ENCODE assay signal across 18 cellular contexts in the genomic region with DNA sequence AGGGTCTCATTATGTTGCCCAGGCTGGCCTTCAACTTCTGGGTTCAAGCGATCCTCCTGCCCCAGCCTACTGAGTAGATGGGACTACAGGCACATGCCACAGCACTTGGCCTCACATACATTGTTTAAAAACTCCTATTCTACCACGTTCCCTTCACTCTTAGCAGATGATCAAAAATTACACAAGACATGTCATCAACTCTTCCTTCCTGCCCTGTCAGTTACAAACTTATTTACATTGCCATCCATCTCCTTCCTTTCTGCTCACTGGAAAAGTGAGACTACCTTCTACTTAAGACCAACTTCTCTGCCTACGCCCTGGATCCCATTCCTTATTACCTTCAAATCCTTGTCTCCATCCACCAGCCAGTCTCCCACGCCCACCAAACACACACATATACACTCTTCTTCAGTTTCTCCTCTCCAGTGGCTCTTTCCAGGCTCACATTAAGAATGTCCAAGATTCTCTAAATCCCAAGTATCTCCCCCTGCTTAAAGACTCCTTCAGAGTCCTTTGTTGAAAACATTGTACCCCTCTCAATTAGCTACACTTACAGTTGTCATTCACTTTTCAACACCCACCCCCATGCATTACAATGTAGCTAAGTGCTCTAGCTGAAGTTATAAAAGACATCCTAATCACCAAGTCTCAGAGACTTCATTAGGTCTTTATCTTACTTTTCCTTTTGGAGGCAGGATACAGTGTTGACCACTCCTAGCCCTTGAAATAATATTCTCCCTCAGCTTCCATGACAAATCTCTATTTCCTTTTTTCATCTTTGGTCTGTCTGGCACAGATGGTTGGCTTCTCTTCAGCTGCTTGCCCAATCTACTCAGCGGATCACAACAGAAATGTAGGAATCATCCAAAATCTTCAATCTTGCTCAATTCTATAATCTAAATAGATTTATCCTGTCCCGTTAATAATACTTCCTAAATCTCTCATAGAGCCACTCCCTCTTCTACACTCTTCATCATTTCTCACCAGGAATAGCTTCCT. TPM values are rescaled to one million over a fixed set of nuclear protein-coding genes. Genes with fewer than 3 reads are reported as not detected.
A peak's percentile ranks its signal among the peaks of the same experiment; 100 is the strongest.
DNase-seq lines count a peak whose midpoint lies in the region; ATAC-seq and TF ChIP-seq lines count a peak whose summit lies in the region.
"Had no signal": no experiment of that assay in that cellular context is flagged by ENCODE, and none has a peak within 500 bp of the region (broad histone marks: within the 10 kb centered on the region; RNA-seq: fewer than 3 reads in every experiment).

No MANE protein-coding gene starts in this region.

- H3K4ac ChIP-seq in mesenchymal stem cell (ENCODE audit: low read depth in 1 of 2, low read length in 2 of 2): no peak overlapping the region

- H2BK120ac ChIP-seq in mesenchymal stem cell (ENCODE audit: low read depth, low read length): no peak overlapping the region

- no peaks in the 10 kb centered on the region for H3K36me3 ChIP-seq in colonic mucosa
- no peaks in the 10 kb centered on the region for H3K36me3 ChIP-seq in mesenchymal stem cell (ENCODE audit: control insufficient read depth in 1 of 2, insufficient read depth in 2 of 2, low read depth in 1 of 2, low read length in 2 of 2)
- no peaks in the 10 kb centered on the region for H3K36me3 ChIP-seq in PC-3 (ENCODE audit: low read depth, low read length)
- H3K36me3 ChIP-seq: HAP-1, pancreas, thyroid gland had no signal

- no peak overlapping the region for H2BK5ac ChIP-seq in mesenchymal stem cell (ENCODE audit: low read depth, low read length, poor library complexity, severe bottlenecking)

- no peak overlapping the region for H4K91ac ChIP-seq in mesenchymal stem cell (ENCODE audit: low read length)

- DNase-seq in AG09309 (ENCODE audit: low read depth) (peak; percentile 52), HCEC 1CT (peak; percentile 79), colonic mucosa (peak; percentile 20), mesenchymal stem cell (no peak), PC-3 (no peak), ureter (ENCODE audit: low spot score) (no peak), globus pallidus (ENCODE audit: low spot score) (no peak)
- no peak for DNase-seq in stimulated activated naive CD4-positive, alpha-beta T cell (lab: John Stamatoyannopoulos, UW)
- DNase-seq: activated naive CD4-positive, alpha-beta T cell treated with anti-CD3 and anti-CD28 coated beads, Interleukin-2, amount 10 ng/mL, durations not matched to agents 7 days and 5 days; central memory CD4-positive, alpha-beta T cell; DMS53; Karpas-422; midbrain; pancreas; SK-N-SH; stimulated activated CD4-positive, alpha-beta T cell treated with anti-CD3 and anti-CD28 coated beads, Interleukin-12 subunit alpha, Interleukin-12 subunit beta, amount 100 ng/mL, for 4 hours had no signal

- no peak overlapping the region for H2BK15ac ChIP-seq in mesenchymal stem cell (ENCODE audit: low read depth, poor library complexity, severe bottlenecking)

- H3K27me3 ChIP-seq in colonic mucosa (no peaks in the 10 kb centered on the region), mesenchymal stem cell (ENCODE audit: control insufficient read depth in 1 of 2, insufficient read depth in 1 of 2, low read length in 2 of 2) (no peaks in the 10 kb centered on the region), PC-3 (ENCODE audit: low read length) (no peaks in the 10 kb centered on the region)
- H3K27me3 ChIP-seq: pancreas, thyroid gland had no signal

- no peak overlapping the region for H2BK12ac ChIP-seq in mesenchymal stem cell (ENCODE audit: low read length in 2 of 2)

- TF ChIP-seq CTCF in AG09309 (IDR thresholded peaks at IDR 0.05; ENCODE audit: control insufficient read depth, insufficient read depth, low read depth, low read length, missing control alignments) (no peak), colonic mucosa (IDR thresholded peaks at IDR 0.05) (no peak), PC-3 (conservative IDR thresholded peaks at IDR 0.05; ENCODE audit: low read depth, low read length) (no peak)

- WGBS in mesenchymal stem cell: 89% methylated on average over 6 of the region's 6 CpGs

- H3K79me1 ChIP-seq in mesenchymal stem cell (replicated peaks; ENCODE audit: low read length, poor library complexity, severe bottlenecking): peaks cover 13% of the 10 kb centered on the region

- no peak overlapping the region for H3K18ac ChIP-seq in mesenchymal stem cell (ENCODE audit: low read depth in 1 of 2, low read length in 2 of 2)

- H3K4me1 ChIP-seq in colonic mucosa (peaks cover 2% of the 10 kb centered on the region), mesenchymal stem cell (ENCODE audit: control insufficient read depth, insufficient read depth, low read depth, low read length) (no peaks in the 10 kb centered on the region), PC-3 (ENCODE audit: insufficient read depth, low read length) (peaks cover 25% of the 10 kb centered on the region)

- H3K79me2 ChIP-seq in PC-3 (ENCODE audit: low read length): peaks cover 73% of the 10 kb centered on the region

- ATAC-seq in PC-3: no peak
- ATAC-seq: pancreas had no signal

- no peaks in the 10 kb centered on the region for H3K9me2 ChIP-seq in PC-3 (replicated peaks; ENCODE audit: low read length)
- H3K9me2 ChIP-seq: SK-N-SH had no signal

- H3K9me3 ChIP-seq in colonic mucosa: no peaks in the 10 kb centered on the region
- no peaks in the 10 kb centered on the region for H3K9me3 ChIP-seq in mesenchymal stem cell (ENCODE audit: control insufficient read depth, low read length)
- H3K9me3 ChIP-seq in PC-3 (ENCODE audit: low read length): no peaks in the 10 kb centered on the region
- H3K9me3 ChIP-seq: HAP-1, pancreas, SK-N-SH, thyroid gland had no signal

- H3K27ac ChIP-seq in colonic mucosa (no peak overlapping the region), mesenchymal stem cell (ENCODE audit: low read length, poor library complexity, severe bottlenecking) (no peak overlapping the region), PC-3 (ENCODE audit: low read length) (no peak overlapping the region)
- H3K27ac ChIP-seq: pancreas, thyroid gland had no signal

- H2AFZ ChIP-seq in mesenchymal stem cell (ENCODE audit: low read depth, low read length) (no peak overlapping the region), PC-3 (ENCODE audit: low read length) (no peak overlapping the region)

- H4K8ac ChIP-seq in mesenchymal stem cell (ENCODE audit: low read length): no peak overlapping the region

- POLR2A ChIA-PET in PC-3 (lab: Charles Lee; ENCODE audit: unreplicated experiment): no interaction called here

- no peaks in the 10 kb centered on the region for H3F3A ChIP-seq in PC-3 (ENCODE audit: low read length, unreplicated experiment)

- CTCF ChIA-PET in PC-3 (lab: Charles Lee): no interaction called here

- intact Hi-C loops in colonic mucosa (cut with DNase I) (no loop called here), PC-3 (cut with micrococcal nuclease) (loop anchor here (10.0 kb wide), 2 partner anchors 101 to 351 kb away; no protein-coding TSS in a partner anchor)

- H3K9ac ChIP-seq in colonic mucosa (ENCODE audit: low read depth in 2 of 2, low read length in 2 of 2): no peak overlapping the region
- peak overlapping the region; percentile 47 for H3K9ac ChIP-seq in mesenchymal stem cell (ENCODE audit: low read length)
- H3K9ac ChIP-seq in PC-3 (ENCODE audit: low read length): no peak overlapping the region
- H3K9ac ChIP-seq: SK-N-SH had no signal

- H3K4me3 ChIP-seq in AG09309 (ENCODE audit: control insufficient read depth, low read depth, low read length) (no peak overlapping the region), colonic mucosa (no peak overlapping the region), mesenchymal stem cell (ENCODE audit: insufficient read depth in 1 of 2, low read depth in 1 of 2, low read length in 2 of 2) (peak overlapping the region in 1 of 2 experiments; percentile 61), PC-3 (ENCODE audit: low read length) (no peak overlapping the region)
- H3K4me3 ChIP-seq: HAP-1, pancreas, thyroid gland had no signal

- no peak overlapping the region for H3K14ac ChIP-seq in mesenchymal stem cell (ENCODE audit: low read length in 2 of 2)

- H3K23ac ChIP-seq in mesenchymal stem cell (ENCODE audit: low read length in 2 of 2): no peak overlapping the region

- H3K4me2 ChIP-seq in mesenchymal stem cell (ENCODE audit: low read length, poor library complexity, severe bottlenecking) (no peak overlapping the region), PC-3 (ENCODE audit: low read length) (no peak overlapping the region)
- H3K4me2 ChIP-seq: SK-N-SH had no signal

- BruUV-seq in PC-3 (replicated peaks; lab: Mats Ljungman, UMichigan): no TSS peak

- no peak overlapping the region for H2AK5ac ChIP-seq in mesenchymal stem cell (ENCODE audit: low read length, severe bottlenecking)

- H4K20me1 ChIP-seq in PC-3 (ENCODE audit: low read length): peaks cover 4% of the 10 kb centered on the region; the same call in 1 of the 2 replicates

RNA-seq across cellular contexts. Expression of gene PEAK1, which starts 4.2 kb away (rescaled TPM):
- total RNA-seq in colonic mucosa: 10 to 100 TPM; 33.5 to 54.4 TPM
- 14.1 TPM for polyA plus RNA-seq in mesenchymal stem cell (2013, experiment 1 of 2)
- 12.8 TPM for polyA plus RNA-seq in mesenchymal stem cell (2013, experiment 2 of 2)
- total RNA-seq in PC-3 (2014; rRNA removed): 13.8 and 16.7 TPM in 2 replicates
- total RNA-seq in ureter: 53.7 TPM

RNA-seq across cellular contexts. Expression of gene HMG20A, which starts 4.9 kb away (rescaled TPM):
- total RNA-seq in colonic mucosa (10 to 100 TPM; 32.9 to 37.1 TPM), PC-3 (2014; rRNA removed) (17.6 and 22.0 TPM in 2 replicates), ureter (58.4 TPM)
- 32.9 TPM for polyA plus RNA-seq in mesenchymal stem cell (2013, experiment 1 of 2)
- polyA plus RNA-seq in mesenchymal stem cell (2013, experiment 2 of 2): 31.7 TPM

Comparison
In these comparisons a context has a peak if more than half of its experiments do, and no peak if none do; other contexts are left out.
1. DNase-seq: peak in AG09309 (single experiment), HCEC 1CT (single experiment) and colonic mucosa (single experiment); none in mesenchymal stem cell (single experiment), stimulated activated naive CD4-positive, alpha-beta T cell (0 of 6), PC-3 (single experiment), ureter (single experiment) and globus pallidus (single experiment).